8 cellular contexts compared by ENCODE assay signal in the genomic region with DNA sequence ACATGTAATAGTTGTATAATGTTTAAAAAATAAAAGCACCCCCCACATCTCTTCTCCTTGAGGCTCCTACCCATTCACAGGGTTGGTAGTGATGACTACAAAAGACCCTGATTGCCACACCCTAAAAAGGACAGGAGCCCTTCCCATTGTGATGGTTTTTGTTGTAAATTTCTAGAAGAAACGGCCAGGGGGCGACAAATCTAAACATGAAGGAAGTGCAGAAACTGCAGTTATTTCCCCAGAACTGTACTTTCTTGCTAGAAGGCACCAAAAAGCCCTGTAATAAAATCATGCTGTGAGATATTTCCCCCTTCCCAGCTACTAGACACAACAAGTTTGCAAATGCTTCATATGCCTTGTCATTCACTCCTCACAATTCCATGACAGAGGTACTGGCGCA. TPM values are rescaled to one million over a fixed set of nuclear protein-coding genes. Genes with fewer than 3 reads are reported as not detected.
DNase-seq lines count a peak whose midpoint lies in the region; ATAC-seq and TF ChIP-seq lines count a peak whose summit lies in the region.

No MANE protein-coding gene starts in this region.

- H3K4me3 Mint-ChIP-seq in GM23338: no peak overlapping the region

- no peak for ATAC-seq in GM23338

- no peak overlapping the region for H3K4me2 ChIP-seq in GM23338
- no peak overlapping the region for H3K4me2 ChIP-seq in hepatocyte

- no peaks in the 10 kb centered on the region for H3K4me1 Mint-ChIP-seq in GM23338

- H3K27me3 ChIP-seq in GM23338 (ENCODE audit: insufficient read depth) (no peaks in the 10 kb centered on the region), hepatocyte (no peaks in the 10 kb centered on the region)

- H3K4me1 ChIP-seq in GM23338 (ENCODE audit: insufficient read depth): no peaks in the 10 kb centered on the region
- H3K4me1 ChIP-seq in hepatocyte (ENCODE audit: insufficient read depth): no peaks in the 10 kb centered on the region

- no peaks in the 10 kb centered on the region for H3F3A ChIP-seq in GM23338 (replicated peaks; ENCODE audit: low read depth)

- H3K27ac ChIP-seq in GM23338 (ENCODE audit: low read depth) (no peak overlapping the region), hepatocyte (no peak overlapping the region)

- H2AFZ ChIP-seq in GM23338 (no peak overlapping the region), hepatocyte (no peak overlapping the region)

- no peaks in the 10 kb centered on the region for H3K36me3 ChIP-seq in GM23338 (ENCODE audit: insufficient read depth)
- no peaks in the 10 kb centered on the region for H3K36me3 ChIP-seq in hepatocyte (replicated peaks; ENCODE audit: insufficient read depth, low read depth)

- peaks cover 3% of the 10 kb centered on the region; the same call in 1 of the 3 replicates for H3K9me3 Mint-ChIP-seq in GM23338

- no peak overlapping the region for H3K4me3 ChIP-seq in AG09309 (ENCODE audit: control insufficient read depth, low read depth, low read length)
- no peak overlapping the region for H3K4me3 ChIP-seq in GM23338
- H3K4me3 ChIP-seq in hepatocyte: no peak overlapping the region

- WGBS in hepatocyte (ENCODE audit: low lambda C conversion rate, missing lambda C conversion rate): 40% methylated on average over 3 of the region's 3 CpGs

- H3K36me3 Mint-ChIP-seq in GM23338 (ENCODE audit: low read depth): no peaks in the 10 kb centered on the region

- H3K9me2 ChIP-seq in GM23338 (ENCODE audit: insufficient read depth): no peaks in the 10 kb centered on the region
- no peaks in the 10 kb centered on the region for H3K9me2 ChIP-seq in hepatocyte (replicated peaks; ENCODE audit: insufficient read depth)

- H3K27ac Mint-ChIP-seq in GM23338: no peak overlapping the region

- H3K27me3 Mint-ChIP-seq in GM23338 (ENCODE audit: insufficient read depth, low read depth, poor library complexity): no peaks in the 10 kb centered on the region

- TF ChIP-seq CTCF in AG09309 (IDR thresholded peaks at IDR 0.05; ENCODE audit: control insufficient read depth, insufficient read depth, low read depth, low read length, missing control alignments): peak; percentile 49
- peak; percentile 45 to 47 for TF ChIP-seq CTCF in GM23338 (conservative IDR thresholded peaks at IDR 0.05; ENCODE audit: low read depth in 2 of 2)
- TF ChIP-seq CTCF in hepatocyte (IDR thresholded peaks at IDR 0.05; ENCODE audit: poor library complexity): peak; percentile 63

- no peaks in the 10 kb centered on the region for H3K79me2 ChIP-seq in GM23338 (replicated peaks; ENCODE audit: insufficient read depth)
- H3K79me2 ChIP-seq in hepatocyte: no peaks in the 10 kb centered on the region

- no peaks in the 10 kb centered on the region for H3K9me3 ChIP-seq in hepatocyte (ENCODE audit: low read depth)

- H4K20me1 ChIP-seq in GM23338 (replicated peaks; ENCODE audit: insufficient read depth) (no peaks in the 10 kb centered on the region), hepatocyte (ENCODE audit: insufficient read depth, poor library complexity, severe bottlenecking) (no peaks in the 10 kb centered on the region)

- no peak for DNase-seq in AG09309 (ENCODE audit: low read depth)
- peak; percentile 65 for DNase-seq in GM23338 (ENCODE audit: low spot score)
- peak; percentile 11 for DNase-seq in SW480 (ENCODE audit: low spot score)
- DNase-seq in hepatocyte (ENCODE audit: low spot score): peak; percentile 68
- DNase-seq in epidermal melanocyte (ENCODE audit: insufficient read length, low spot score): no peak
- DNase-seq in midbrain (lab: John Stamatoyannopoulos, UW): no peak
- DNase-seq in GOT3 (lab: John Stamatoyannopoulos, UW): no peak
- no peak for DNase-seq in HuH-7.5 (ENCODE audit: low spot score)

TF ChIP-seq in GM23338, 12 proteins besides CTCF, POLR2A, EP300 and RAD21 (continues in another document):
- TF ChIP-seq CREB1 (CRISPR knock-in tag; IDR thresholded peaks at IDR 0.05; ENCODE audit: low read depth): no peak
- no peak for TF ChIP-seq ZNF114 (CRISPR knock-in tag; IDR thresholded peaks at IDR 0.05)
- TF ChIP-seq EZH2 (IDR thresholded peaks at IDR 0.05; ENCODE audit: low read depth, unreplicated experiment): no peak
- no peak for TF ChIP-seq NANOG (IDR thresholded peaks at IDR 0.05; ENCODE audit: borderline replicate concordance)
- TF ChIP-seq, protein P1, sequence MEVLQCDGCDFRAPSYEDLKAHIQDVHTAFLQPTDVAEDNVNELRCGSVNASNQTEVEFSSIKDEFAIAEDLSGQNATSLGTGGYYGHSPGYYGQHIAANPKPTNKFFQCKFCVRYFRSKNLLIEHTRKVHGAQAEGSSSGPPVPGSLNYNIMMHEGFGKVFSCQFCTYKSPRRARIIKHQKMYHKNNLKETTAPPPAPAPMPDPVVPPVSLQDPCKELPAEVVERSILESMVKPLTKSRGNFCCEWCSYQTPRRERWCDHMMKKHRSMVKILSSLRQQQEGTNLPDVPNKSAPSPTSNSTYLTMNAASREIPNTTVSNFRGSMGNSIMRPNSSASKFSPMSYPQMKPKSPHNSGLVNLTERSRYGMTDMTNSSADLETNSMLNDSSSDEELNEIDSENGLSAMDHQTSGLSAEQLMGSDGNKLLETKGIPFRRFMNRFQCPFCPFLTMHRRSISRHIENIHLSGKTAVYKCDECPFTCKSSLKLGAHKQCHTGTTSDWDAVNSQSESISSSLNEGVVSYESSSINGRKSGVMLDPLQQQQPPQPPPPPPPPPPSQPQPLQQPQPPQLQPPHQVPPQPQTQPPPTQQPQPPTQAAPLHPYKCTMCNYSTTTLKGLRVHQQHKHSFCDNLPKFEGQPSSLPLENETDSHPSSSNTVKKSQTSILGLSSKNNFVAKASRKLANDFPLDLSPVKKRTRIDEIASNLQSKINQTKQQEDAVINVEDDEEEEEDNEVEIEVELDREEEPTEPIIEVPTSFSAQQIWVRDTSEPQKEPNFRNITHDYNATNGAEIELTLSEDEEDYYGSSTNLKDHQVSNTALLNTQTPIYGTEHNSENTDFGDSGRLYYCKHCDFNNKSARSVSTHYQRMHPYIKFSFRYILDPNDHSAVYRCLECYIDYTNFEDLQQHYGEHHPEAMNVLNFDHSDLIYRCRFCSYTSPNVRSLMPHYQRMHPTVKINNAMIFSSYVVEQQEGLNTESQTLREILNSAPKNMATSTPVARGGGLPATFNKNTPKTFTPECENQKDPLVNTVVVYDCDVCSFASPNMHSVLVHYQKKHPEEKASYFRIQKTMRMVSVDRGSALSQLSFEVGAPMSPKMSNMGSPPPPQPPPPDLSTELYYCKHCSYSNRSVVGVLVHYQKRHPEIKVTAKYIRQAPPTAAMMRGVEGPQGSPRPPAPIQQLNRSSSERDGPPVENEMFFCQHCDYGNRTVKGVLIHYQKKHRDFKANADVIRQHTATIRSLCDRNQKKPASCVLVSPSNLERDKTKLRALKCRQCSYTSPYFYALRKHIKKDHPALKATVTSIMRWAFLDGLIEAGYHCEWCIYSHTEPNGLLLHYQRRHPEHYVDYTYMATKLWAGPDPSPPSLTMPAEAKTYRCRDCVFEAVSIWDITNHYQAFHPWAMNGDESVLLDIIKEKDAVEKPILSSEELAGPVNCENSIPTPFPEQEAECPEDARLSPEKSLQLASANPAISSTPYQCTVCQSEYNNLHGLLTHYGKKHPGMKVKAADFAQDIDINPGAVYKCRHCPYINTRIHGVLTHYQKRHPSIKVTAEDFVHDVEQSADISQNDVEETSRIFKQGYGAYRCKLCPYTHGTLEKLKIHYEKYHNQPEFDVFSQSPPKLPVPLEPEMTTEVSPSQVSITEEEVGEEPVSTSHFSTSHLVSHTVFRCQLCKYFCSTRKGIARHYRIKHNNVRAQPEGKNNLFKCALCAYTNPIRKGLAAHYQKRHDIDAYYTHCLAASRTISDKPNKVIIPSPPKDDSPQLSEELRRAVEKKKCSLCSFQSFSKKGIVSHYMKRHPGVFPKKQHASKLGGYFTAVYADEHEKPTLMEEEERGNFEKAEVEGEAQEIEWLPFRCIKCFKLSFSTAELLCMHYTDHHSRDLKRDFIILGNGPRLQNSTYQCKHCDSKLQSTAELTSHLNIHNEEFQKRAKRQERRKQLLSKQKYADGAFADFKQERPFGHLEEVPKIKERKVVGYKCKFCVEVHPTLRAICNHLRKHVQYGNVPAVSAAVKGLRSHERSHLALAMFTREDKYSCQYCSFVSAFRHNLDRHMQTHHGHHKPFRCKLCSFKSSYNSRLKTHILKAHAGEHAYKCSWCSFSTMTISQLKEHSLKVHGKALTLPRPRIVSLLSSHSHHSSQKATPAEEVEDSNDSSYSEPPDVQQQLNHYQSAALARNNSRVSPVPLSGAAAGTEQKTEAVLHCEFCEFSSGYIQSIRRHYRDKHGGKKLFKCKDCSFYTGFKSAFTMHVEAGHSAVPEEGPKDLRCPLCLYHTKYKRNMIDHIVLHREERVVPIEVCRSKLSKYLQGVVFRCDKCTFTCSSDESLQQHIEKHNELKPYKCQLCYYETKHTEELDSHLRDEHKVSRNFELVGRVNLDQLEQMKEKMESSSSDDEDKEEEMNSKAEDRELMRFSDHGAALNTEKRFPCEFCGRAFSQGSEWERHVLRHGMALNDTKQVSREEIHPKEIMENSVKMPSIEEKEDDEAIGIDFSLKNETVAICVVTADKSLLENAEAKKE (CRISPR knock-in tag; IDR thresholded peaks at IDR 0.05): no peak
- no peak for TF ChIP-seq ZNF331 (CRISPR knock-in tag; IDR thresholded peaks at IDR 0.05; ENCODE audit: low read depth)
- TF ChIP-seq EZH2phosphoT487 (IDR thresholded peaks at IDR 0.05; ENCODE audit: unreplicated experiment): no peak
- TF ChIP-seq STAT1 (IDR thresholded peaks at IDR 0.05; ENCODE audit: unreplicated experiment): no peak
- TF ChIP-seq, protein P2, sequence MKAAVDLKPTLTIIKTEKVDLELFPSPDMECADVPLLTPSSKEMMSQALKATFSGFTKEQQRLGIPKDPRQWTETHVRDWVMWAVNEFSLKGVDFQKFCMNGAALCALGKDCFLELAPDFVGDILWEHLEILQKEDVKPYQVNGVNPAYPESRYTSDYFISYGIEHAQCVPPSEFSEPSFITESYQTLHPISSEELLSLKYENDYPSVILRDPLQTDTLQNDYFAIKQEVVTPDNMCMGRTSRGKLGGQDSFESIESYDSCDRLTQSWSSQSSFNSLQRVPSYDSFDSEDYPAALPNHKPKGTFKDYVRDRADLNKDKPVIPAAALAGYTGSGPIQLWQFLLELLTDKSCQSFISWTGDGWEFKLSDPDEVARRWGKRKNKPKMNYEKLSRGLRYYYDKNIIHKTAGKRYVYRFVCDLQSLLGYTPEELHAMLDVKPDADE (IDR thresholded peaks at IDR 0.05): no peak
- TF ChIP-seq POLR2AphosphoS5 (IDR thresholded peaks at IDR 0.05; ENCODE audit: low read depth): no peak
- no peak for TF ChIP-seq JUNB (IDR thresholded peaks at IDR 0.05; ENCODE audit: unreplicated experiment)

RNA-seq across cellular contexts. Expression of a gene that starts 10.8 kb away (rescaled TPM):
- 6.6 and 8.9 TPM in 2 replicates for total RNA-seq in GM23338 (2014; rRNA removed; shearing (Covaris generic))
- polyA plus RNA-seq in GM23338 (2016; fragmentation: Nextera tagmentation; extraction: Ambion mirVana) (3.1 and 4.5 TPM in 2 replicates), hepatocyte (0.99 and 3.1 TPM in 2 replicates)
- 4.5 and 7.5 TPM in 2 replicates for total RNA-seq in hepatocyte

RNA-seq across cellular contexts. Expression of a gene that starts 17.7 kb away (rescaled TPM):
- total RNA-seq in GM23338 (2014; rRNA removed; shearing (Covaris generic)): 19.9 and 22.4 TPM in 2 replicates
- polyA plus RNA-seq in GM23338 (2016; fragmentation: Nextera tagmentation; extraction: Ambion mirVana): 38.3 and 44.1 TPM in 2 replicates
- total RNA-seq in hepatocyte: 50.3 and 55.4 TPM in 2 replicates
- polyA plus RNA-seq in hepatocyte: 95.3 and 96.9 TPM in 2 replicates

Comparison
In these comparisons a context has a peak if more than half of its experiments do, and no peak if none do; other contexts are left out.
1. DNase-seq: peak in GM23338 (single experiment), SW480 (single experiment) and hepatocyte (single experiment); none in AG09309 (single experiment), epidermal melanocyte (single experiment), midbrain (single experiment), GOT3 (single experiment) and HuH-7.5 (single experiment).
2. Peak in every context shown above with its lines, with median percentiles within 50 percentile points of each other: CTCF ChIP-seq.